In genomic region chr7:149241695-149242094, GRCh38 we compare ENCODE assay signal across 1 cellular context.
TF ChIP-seq lines count a peak whose summit lies in the region.

No MANE protein-coding gene starts in this region.

TF ChIP-seq in GM23338, 12 proteins besides CTCF, POLR2A, EP300 and RAD21:
- TF ChIP-seq ETS1 (IDR thresholded peaks at IDR 0.05) = no peak
- TF ChIP-seq STAT1 (IDR thresholded peaks at IDR 0.05; ENCODE audit: unreplicated experiment) = no peak
- no peak for TF ChIP-seq ZNF114 (CRISPR knock-in tag; IDR thresholded peaks at IDR 0.05)
- no peak for TF ChIP-seq NANOG (IDR thresholded peaks at IDR 0.05; ENCODE audit: borderline replicate concordance)
- TF ChIP-seq ZNF462 (CRISPR knock-in tag; IDR thresholded peaks at IDR 0.05) = no peak
- TF ChIP-seq EZH2phosphoT487 (IDR thresholded peaks at IDR 0.05; ENCODE audit: unreplicated experiment) = no peak
- no peak for TF ChIP-seq ZNF331 (CRISPR knock-in tag; IDR thresholded peaks at IDR 0.05; ENCODE audit: low read depth)
- no peak for TF ChIP-seq JUNB (IDR thresholded peaks at IDR 0.05; ENCODE audit: unreplicated experiment)
- TF ChIP-seq REST (IDR thresholded peaks at IDR 0.05; ENCODE audit: unreplicated experiment) = no peak
- no peak for TF ChIP-seq EZH2 (IDR thresholded peaks at IDR 0.05; ENCODE audit: low read depth, unreplicated experiment)
- TF ChIP-seq CREB1 (CRISPR knock-in tag; IDR thresholded peaks at IDR 0.05; ENCODE audit: low read depth) = no peak
